1 cellular context compared by ENCODE assay signal in the genomic region with DNA sequence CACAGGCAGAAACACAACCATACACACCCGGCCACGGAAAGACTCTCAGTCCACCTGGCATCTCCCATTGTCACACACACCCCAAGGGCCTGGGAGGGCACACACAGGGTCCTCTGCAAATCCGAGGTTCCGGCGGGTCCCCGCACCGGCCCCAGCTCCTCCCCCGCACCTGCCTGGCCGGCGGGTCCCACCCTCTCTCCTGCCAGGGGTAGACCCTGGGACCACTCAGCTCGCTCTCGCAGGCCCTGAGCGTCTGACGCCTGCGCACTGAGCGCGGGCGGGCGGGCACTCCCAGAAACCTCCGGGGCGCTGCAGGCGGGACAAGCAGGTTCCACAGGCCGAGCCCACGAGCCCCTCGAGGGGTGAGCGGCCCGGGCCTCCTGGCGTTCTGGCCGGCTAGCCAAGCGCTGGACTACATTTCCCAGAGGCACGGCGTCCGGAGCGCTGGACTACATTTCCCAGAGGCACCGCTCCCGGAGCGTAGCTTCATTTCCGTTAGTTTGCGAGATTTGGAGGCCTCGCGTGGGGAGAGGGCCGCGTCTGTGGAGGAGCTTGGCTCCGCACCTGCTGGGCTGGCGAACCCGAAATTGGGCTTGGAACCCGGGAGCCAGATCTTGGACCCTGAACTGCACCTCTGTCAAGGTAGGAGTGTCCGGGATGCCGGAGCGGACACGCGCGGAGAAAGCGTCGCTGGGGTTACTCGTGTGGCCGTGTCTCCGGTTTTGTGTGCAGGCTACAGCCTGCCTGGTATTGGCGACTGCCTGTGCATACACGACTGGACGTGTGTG.
TF ChIP-seq lines count a peak whose summit lies in the region.

A gene (plus strand): TSS at position 505 of the 788 bp plus-strand sequence. CDS start 10,686 bp downstream, outside the sequence.

TF ChIP-seq in H1, 55 proteins besides CTCF, POLR2A, EP300 and RAD21 (continued from another document):
- TF ChIP-seq TAF1 (IDR thresholded peaks at IDR 0.05; ENCODE audit: low read depth, low read length): 0 out of 2 replicates have a peak, but pooled peaks have one; percentile 43
- TF ChIP-seq RFX5 (IDR thresholded peaks at IDR 0.05; ENCODE audit: borderline replicate concordance, low read depth, low read length): no peak
- no peak for TF ChIP-seq GABPA (IDR thresholded peaks at IDR 0.05; ENCODE audit: borderline replicate concordance, insufficient read depth, low read length)
- TF ChIP-seq EGR1 (IDR thresholded peaks at IDR 0.05; ENCODE audit: borderline replicate concordance, low read depth, low read length): peak; percentile 15; the same call in 1 of the 2 replicates
- TF ChIP-seq, protein P1, sequence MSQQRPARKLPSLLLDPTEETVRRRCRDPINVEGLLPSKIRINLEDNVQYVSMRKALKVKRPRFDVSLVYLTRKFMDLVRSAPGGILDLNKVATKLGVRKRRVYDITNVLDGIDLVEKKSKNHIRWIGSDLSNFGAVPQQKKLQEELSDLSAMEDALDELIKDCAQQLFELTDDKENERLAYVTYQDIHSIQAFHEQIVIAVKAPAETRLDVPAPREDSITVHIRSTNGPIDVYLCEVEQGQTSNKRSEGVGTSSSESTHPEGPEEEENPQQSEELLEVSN (IDR thresholded peaks at IDR 0.05): peak; percentile 89
- TF ChIP-seq EZH2 (IDR thresholded peaks at IDR 0.05; ENCODE audit: low read depth, low read length, severe bottlenecking): no peak
- TF ChIP-seq KDM1A (IDR thresholded peaks at IDR 0.05; ENCODE audit: borderline replicate concordance, low read length): no peak
- no peak for TF ChIP-seq ZNF274 (IDR thresholded peaks at IDR 0.05; ENCODE audit: borderline replicate concordance, extremely low read depth, low read length)
- TF ChIP-seq SIRT6 (IDR thresholded peaks at IDR 0.05; ENCODE audit: low read length): no peak
- no peak for TF ChIP-seq TEAD4 (IDR thresholded peaks at IDR 0.05; ENCODE audit: low read depth, low read length)
- TF ChIP-seq GTF2F1 (IDR thresholded peaks at IDR 0.05; ENCODE audit: borderline replicate concordance, low read depth, low read length): no peak
- TF ChIP-seq TAF7 (optimal IDR thresholded peaks at IDR 0.05; ENCODE audit: borderline replicate concordance, low read depth, low read length): peak; percentile 62
- peak; percentile 77 for TF ChIP-seq NRF1 (IDR thresholded peaks at IDR 0.05; ENCODE audit: low read depth, low read length)
- no peak for TF ChIP-seq SUZ12 (IDR thresholded peaks at IDR 0.05; ENCODE audit: low read length)
- TF ChIP-seq MAFK (IDR thresholded peaks at IDR 0.05; ENCODE audit: low read depth, low read length): no peak
- 0 out of 4 replicates have a peak, but pooled peaks of 1 of the 2 experiments have one; percentile 13 for TF ChIP-seq SIN3A (conservative IDR thresholded peaks at IDR 0.05 in 1 of 2, IDR thresholded peaks at IDR 0.05 in 1 of 2; ENCODE audit: low read depth in 1 of 2, low read length in 2 of 2)
- no peak for TF ChIP-seq POU5F1 (IDR thresholded peaks at IDR 0.05; ENCODE audit: low read depth, low read length)
- TF ChIP-seq HDAC2 (IDR thresholded peaks at IDR 0.05; ENCODE audit: borderline replicate concordance in 1 of 2, low read depth in 2 of 2, low read length in 2 of 2): 0 out of 4 replicates have a peak, but pooled peaks have one; percentile 27 to 37
- peak; percentile 23; the same call in 1 of the 2 replicates for TF ChIP-seq TBP (IDR thresholded peaks at IDR 0.05; ENCODE audit: low read depth, low read length)
- TF ChIP-seq CHD2 (IDR thresholded peaks at IDR 0.05; ENCODE audit: low read length): peak; percentile 97
- TF ChIP-seq CREB1 (IDR thresholded peaks at IDR 0.05): peak; percentile 59; the same call in 1 of the 2 replicates
- no peak for TF ChIP-seq NANOG (IDR thresholded peaks at IDR 0.05; ENCODE audit: insufficient read depth, low read depth, low read length, poor library complexity, severe bottlenecking)
- TF ChIP-seq CBX5 (IDR thresholded peaks at IDR 0.05; ENCODE audit: low read depth, low read length): no peak
- peak; percentile 55; the same call in 1 of the 2 replicates for TF ChIP-seq POLR2AphosphoS5 (IDR thresholded peaks at IDR 0.05; ENCODE audit: low read depth, low read length)
TF ChIP-seq in H1: peak in this region for 18.
